Comparison of ENCODE assay signal across 1 cellular context in the genomic region with DNA sequence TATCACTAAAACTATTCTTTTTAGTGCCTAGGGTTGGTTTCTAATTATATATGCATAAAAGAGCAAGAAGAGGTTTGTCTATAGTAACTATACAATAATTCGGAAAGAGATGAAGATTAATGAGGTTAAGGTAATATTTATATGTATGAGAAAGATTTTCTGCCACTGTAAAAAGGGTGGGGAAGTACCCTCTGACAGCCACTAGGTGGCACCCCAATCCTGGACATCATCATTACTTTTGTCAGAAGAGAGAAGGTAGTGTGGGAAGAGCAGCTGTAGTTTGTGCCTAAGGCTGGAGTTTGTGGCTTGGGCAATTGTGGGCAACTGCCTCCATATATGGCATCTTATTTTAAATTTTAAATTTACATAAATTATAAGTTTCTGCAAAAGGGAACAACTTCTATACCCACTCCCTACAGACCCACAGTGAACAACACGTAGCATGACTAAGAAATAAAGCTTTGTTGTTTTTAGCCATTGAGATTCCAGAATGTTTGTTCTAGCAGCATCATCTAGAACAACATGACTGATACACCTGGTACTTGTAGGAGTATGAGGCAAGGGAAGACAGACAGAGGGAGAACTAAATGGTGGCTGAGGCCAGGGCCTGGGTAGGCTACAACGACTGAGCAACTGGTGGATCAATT.
A peak's percentile ranks its signal among the peaks of the same experiment; 100 is the strongest.
TF ChIP-seq lines count a peak whose summit lies in the region.

No MANE protein-coding gene starts in this region.

TF ChIP-seq in GM12878, 131 proteins besides CTCF, POLR2A, EP300 and RAD21 (continued from another document):
- TF ChIP-seq, protein P1, sequence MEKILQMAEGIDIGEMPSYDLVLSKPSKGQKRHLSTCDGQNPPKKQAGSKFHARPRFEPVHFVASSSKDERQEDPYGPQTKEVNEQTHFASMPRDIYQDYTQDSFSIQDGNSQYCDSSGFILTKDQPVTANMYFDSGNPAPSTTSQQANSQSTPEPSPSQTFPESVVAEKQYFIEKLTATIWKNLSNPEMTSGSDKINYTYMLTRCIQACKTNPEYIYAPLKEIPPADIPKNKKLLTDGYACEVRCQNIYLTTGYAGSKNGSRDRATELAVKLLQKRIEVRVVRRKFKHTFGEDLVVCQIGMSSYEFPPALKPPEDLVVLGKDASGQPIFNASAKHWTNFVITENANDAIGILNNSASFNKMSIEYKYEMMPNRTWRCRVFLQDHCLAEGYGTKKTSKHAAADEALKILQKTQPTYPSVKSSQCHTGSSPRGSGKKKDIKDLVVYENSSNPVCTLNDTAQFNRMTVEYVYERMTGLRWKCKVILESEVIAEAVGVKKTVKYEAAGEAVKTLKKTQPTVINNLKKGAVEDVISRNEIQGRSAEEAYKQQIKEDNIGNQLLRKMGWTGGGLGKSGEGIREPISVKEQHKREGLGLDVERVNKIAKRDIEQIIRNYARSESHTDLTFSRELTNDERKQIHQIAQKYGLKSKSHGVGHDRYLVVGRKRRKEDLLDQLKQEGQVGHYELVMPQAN (conservative IDR thresholded peaks at IDR 0.05), result no peak
- no peak for TF ChIP-seq ZSCAN29 (IDR thresholded peaks at IDR 0.05)
- peak; percentile 91 for TF ChIP-seq SMC3 (IDR thresholded peaks at IDR 0.05; ENCODE audit: borderline replicate concordance, low read length)
- TF ChIP-seq RUNX3 (IDR thresholded peaks at IDR 0.05; ENCODE audit: low read length), result peak; percentile 51; the same call in 1 of the 2 replicates
- TF ChIP-seq YY1 (IDR thresholded peaks at IDR 0.05; ENCODE audit: low read depth, low read length), result peak; percentile 61
- TF ChIP-seq ASH2L (IDR thresholded peaks at IDR 0.05; ENCODE audit: borderline replicate concordance, low read depth), result no peak
- no peak for TF ChIP-seq CBFB (IDR thresholded peaks at IDR 0.05; ENCODE audit: low read depth)
- TF ChIP-seq NR2F1 (conservative IDR thresholded peaks at IDR 0.05), result no peak
- no peak for TF ChIP-seq RBBP5 (conservative IDR thresholded peaks at IDR 0.05)
- no peak for TF ChIP-seq NFYA (IDR thresholded peaks at IDR 0.05; ENCODE audit: borderline replicate concordance, low read depth, low read length)
- TF ChIP-seq SREBF2 (IDR thresholded peaks at IDR 0.05; ENCODE audit: low read length), result no peak
- no peak; the same call in 1 of the 2 replicates for TF ChIP-seq ATF7 (IDR thresholded peaks at IDR 0.05; ENCODE audit: low read depth)
- TF ChIP-seq NR2C1 (IDR thresholded peaks at IDR 0.05), result no peak
- TF ChIP-seq, protein P2, sequence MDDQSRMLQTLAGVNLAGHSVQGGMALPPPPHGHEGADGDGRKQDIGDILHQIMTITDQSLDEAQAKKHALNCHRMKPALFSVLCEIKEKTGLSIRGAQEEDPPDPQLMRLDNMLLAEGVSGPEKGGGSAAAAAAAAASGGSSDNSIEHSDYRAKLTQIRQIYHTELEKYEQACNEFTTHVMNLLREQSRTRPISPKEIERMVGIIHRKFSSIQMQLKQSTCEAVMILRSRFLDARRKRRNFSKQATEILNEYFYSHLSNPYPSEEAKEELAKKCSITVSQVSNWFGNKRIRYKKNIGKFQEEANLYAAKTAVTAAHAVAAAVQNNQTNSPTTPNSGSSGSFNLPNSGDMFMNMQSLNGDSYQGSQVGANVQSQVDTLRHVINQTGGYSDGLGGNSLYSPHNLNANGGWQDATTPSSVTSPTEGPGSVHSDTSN (IDR thresholded peaks at IDR 0.05; ENCODE audit: insufficient replicate concordance, low read depth, low read length), result no peak
- TF ChIP-seq NRF1 (conservative IDR thresholded peaks at IDR 0.05; ENCODE audit: low read depth, low read length), result no peak
- TF ChIP-seq ZBED1 (IDR thresholded peaks at IDR 0.05; ENCODE audit: borderline replicate concordance), result no peak
- TF ChIP-seq DPF2 (IDR thresholded peaks at IDR 0.05), result no peak
